8 cellular contexts compared by ENCODE assay signal in genomic region chr1:93615201-93616150, GRCh38.
A peak's percentile ranks its signal among the peaks of the same experiment; 100 is the strongest.
DNase-seq lines count a peak whose midpoint lies in the region; ATAC-seq and TF ChIP-seq lines count a peak whose summit lies in the region.

No MANE protein-coding gene starts in this region.

- POLR2A ChIA-PET in BJ (lab: Charles Lee), result no interaction called here

- H3K27me3 ChIP-seq in BJ (ENCODE audit: control insufficient read depth, insufficient read depth, low read length), result no peaks in the 10 kb centered on the region

- TF ChIP-seq CTCF in BJ (IDR thresholded peaks at IDR 0.05; ENCODE audit: insufficient read depth, low read depth, low read length), result no peak

- ATAC-seq in GM19328 (IDR thresholded peaks at IDR 0.05; ENCODE audit: unreplicated experiment) (peak; percentile 59), HG03175 (IDR thresholded peaks at IDR 0.05; ENCODE audit: unreplicated experiment) (peak; percentile 78)
- peak; percentile 81 to 84 for ATAC-seq in activated CD4-positive, CD25-positive, alpha-beta regulatory T cell treated with anti-CD3 and anti-CD28 coated beads, Interleukin-2, amount 50 U/mL, for 24 hours

- CTCF ChIA-PET in BJ (lab: Yijun Ruan, JAX), result interaction anchor here (0.6 to 2.8 kb wide), 6 partner anchors 8 to 199 kb away, joined by 3 to 20 read pairs (median 4); no protein-coding TSS in a partner anchor

- H3K36me3 ChIP-seq in BJ (ENCODE audit: control insufficient read depth, insufficient read depth, low read length), result no peaks in the 10 kb centered on the region

- no peak overlapping the region for H3K4me3 ChIP-seq in BJ (ENCODE audit: low read depth, low read length)

- DNase-seq in BJ (ENCODE audit: low read depth) (peak; percentile 56), fibroblast of peridontal ligament (ENCODE audit: extremely low read depth) (peak; percentile 64), NCI-H2029 treated with DMSO at 0.1 percent for 48 hours (lab: John Stamatoyannopoulos, UW) (no peak), UCSD-AML1 (lab: John Stamatoyannopoulos, UW; ENCODE audit: unreplicated experiment) (no peak)
- peak; percentile 52 to 54 for DNase-seq in stimulated activated CD4-positive, alpha-beta T cell treated with anti-CD3 and anti-CD28 coated beads, Interleukin-2, amount 100 ng/mL, for 48 hours

Comparison
In these comparisons a context has a peak if more than half of its experiments do, and no peak if none do; other contexts are left out.
1. DNase-seq: peak in BJ (single experiment), fibroblast of peridontal ligament (single experiment) and stimulated activated CD4-positive, alpha-beta T cell treated with anti-CD3 and anti-CD28 coated beads, Interleukin-2, amount 100 ng/mL, for 48 hours (2 of 2); none in NCI-H2029 treated with DMSO at 0.1 percent for 48 hours (single experiment) and UCSD-AML1 (single experiment).
2. Peak in every context shown above with its lines, with median percentiles within 50 percentile points of each other: ATAC-seq.